21 cellular contexts compared by ENCODE assay signal in genomic region chr3:18418173-18418572, GRCh38. TPM values are rescaled to one million over a fixed set of nuclear protein-coding genes. Genes with fewer than 3 reads are reported as not detected.
DNase-seq lines count a peak whose midpoint lies in the region; ATAC-seq lines count a peak whose summit lies in the region.
"Had no signal": no experiment of that assay in that cellular context is flagged by ENCODE, and none has a peak within 500 bp of the region (broad histone marks: within the 10 kb centered on the region; RNA-seq: fewer than 3 reads in every experiment).

No MANE protein-coding gene starts in this region.

- H3K4me3 ChIP-seq in skeletal muscle tissue (ENCODE audit: low read length in 3 of 3): no peak overlapping the region
- H3K4me3 ChIP-seq: esophagus squamous epithelium, MG63 had no signal

- no peak for DNase-seq in activated T-cell treated with anti-CD3 and anti-CD28 coated beads, Interleukin-2, amount 50 U/mL, for 4 hours
- DNase-seq in activated T-cell treated with anti-CD3 and anti-CD28 coated beads, Interleukin-2, amount 50 U/mL, for 48 hours: no peak
- no peak for DNase-seq in T-cell
- DNase-seq in cerebellar cortex (ENCODE audit: low spot score): peak; percentile 16
- no peak for DNase-seq in AG20443 (ENCODE audit: low spot score)
- DNase-seq: activated gamma-delta T cell treated with Interleukin-2 at 50 U/mL for 16 hours, DMS79, esophagus squamous epithelium, left cardiac atrium, MG63, NCI-H1694, NCI-H345, nephron progenitor cell, PC-3, SHP77 treated with DMSO at 0.1 percent for 48 hours had no signal

- CTCF ChIA-PET in T-cell (lab: Charles Lee): interaction anchor here in 1 of 2 donors (0.8 to 1.0 kb wide), 2 partner anchors 11 to 29 kb away, joined by 3 to 4 read pairs; no protein-coding TSS in a partner anchor

- peak overlapping the region; percentile 68 for H3K4me3 Mint-ChIP-seq in activated T-cell treated with anti-CD3 and anti-CD28 coated beads, Interleukin-2, amount 50 U/mL, for 4 hours
- peak overlapping the region; percentile 66 to 91 (median 69) for H3K4me3 Mint-ChIP-seq in T-cell
- H3K4me3 Mint-ChIP-seq: nephron progenitor cell; stimulated activated memory B cell treated with anti-CD40 and anti-IgM and Interleukin-4, amounts not matched to agents 10 μg/mL and 1 μg/mL and 100 μg/mL, for 72 hours had no signal

- peaks cover 5 to 30% (median 28%) of the 10 kb centered on the region in 3 donors for H3K36me3 ChIP-seq in skeletal muscle tissue (ENCODE audit: control insufficient read depth in 3 of 3, insufficient read depth in 3 of 3, low read length in 3 of 3)
- H3K36me3 ChIP-seq: MG63 had no signal

- no peaks in the 10 kb centered on the region for H3K27me3 ChIP-seq in skeletal muscle tissue (ENCODE audit: control insufficient read depth in 3 of 3, insufficient read depth in 3 of 3, low read length in 3 of 3)
- H3K27me3 ChIP-seq: esophagus squamous epithelium, tibial nerve had no signal

- peaks cover 82% of the 10 kb centered on the region for H3K4me1 Mint-ChIP-seq in activated T-cell treated with anti-CD3 and anti-CD28 coated beads, Interleukin-2, amount 50 U/mL, for 4 hours (ENCODE audit: low read depth)
- H3K4me1 Mint-ChIP-seq in T-cell: peaks cover 82 to 89% (median 88%) of the 10 kb centered on the region in 3 donors

- H3K9me3 ChIP-seq in skeletal muscle tissue (ENCODE audit: control insufficient read depth in 3 of 3, low read length in 3 of 3): no peaks in the 10 kb centered on the region
- H3K9me3 ChIP-seq: esophagus squamous epithelium, MG63, tibial nerve had no signal

- H3K9ac ChIP-seq in skeletal muscle tissue (ENCODE audit: low read depth in 1 of 3, low read length in 3 of 3): peak overlapping the region; percentile 0 to 54 (median 25)

- no peaks in the 10 kb centered on the region for H3K9me3 Mint-ChIP-seq in activated T-cell treated with anti-CD3 and anti-CD28 coated beads, Interleukin-2, amount 50 U/mL, for 4 hours
- H3K9me3 Mint-ChIP-seq in T-cell: no peaks in the 10 kb centered on the region
- H3K9me3 Mint-ChIP-seq: IgD-negative memory B cell; nephron progenitor cell; stimulated activated memory B cell treated with anti-CD40 and anti-IgM and Interleukin-4, amounts not matched to agents 10 μg/mL and 1 μg/mL and 100 μg/mL, for 72 hours had no signal

- peak overlapping the region; percentile 74 for H3K27ac ChIP-seq in skeletal muscle tissue (ENCODE audit: low read depth, low read length)
- H3K27ac ChIP-seq: esophagus squamous epithelium had no signal

- ATAC-seq in activated T-cell treated with anti-CD3 and anti-CD28 coated beads, Interleukin-2, amount 50 U/mL, for 4 hours: peak in 1 of 2 donors; percentile 15
- ATAC-seq in T-cell (replicated peaks in 1 of 4) (peak; percentile 17 to 40 (median 32)), GM18858 (IDR thresholded peaks at IDR 0.05; ENCODE audit: unreplicated experiment) (no peak), GM21786 (IDR thresholded peaks at IDR 0.05; ENCODE audit: unreplicated experiment) (no peak)
- ATAC-seq: left cardiac atrium; PC-3; stimulated activated memory B cell treated with anti-CD40 and anti-IgM and Interleukin-4, amounts not matched to agents 10 μg/mL and 1 μg/mL and 100 μg/mL, for 72 hours had no signal

- no peaks in the 10 kb centered on the region for H3K27me3 Mint-ChIP-seq in activated T-cell treated with anti-CD3 and anti-CD28 coated beads, Interleukin-2, amount 50 U/mL, for 4 hours (ENCODE audit: low read depth)
- no peaks in the 10 kb centered on the region for H3K27me3 Mint-ChIP-seq in T-cell
- H3K27me3 Mint-ChIP-seq: IgD-negative memory B cell had no signal

- POLR2A ChIA-PET in T-cell (lab: Charles Lee): interaction anchor here in 1 of 2 donors (0.6 to 0.7 kb wide), 3 partner anchors 13 to 609 kb away, joined by 3 read pairs; no protein-coding TSS in a partner anchor

- peak overlapping the region; percentile 86 to 91 for H3K27ac Mint-ChIP-seq in T-cell
- H3K27ac Mint-ChIP-seq: IgD-negative memory B cell; nephron progenitor cell; stimulated activated memory B cell treated with anti-CD40 and anti-IgM and Interleukin-4, amounts not matched to agents 10 μg/mL and 1 μg/mL and 100 μg/mL, for 72 hours had no signal

- H3K4me1 ChIP-seq in skeletal muscle tissue (ENCODE audit: control insufficient read depth in 3 of 3, insufficient read depth in 3 of 3, low read length in 3 of 3): peaks cover 2 to 26% (median 11%) of the 10 kb centered on the region in 3 donors

- peaks cover 56% of the 10 kb centered on the region for H3K36me3 Mint-ChIP-seq in activated T-cell treated with anti-CD3 and anti-CD28 coated beads, Interleukin-2, amount 50 U/mL, for 4 hours (ENCODE audit: insufficient read depth)
- peaks cover 58% of the 10 kb centered on the region for H3K36me3 Mint-ChIP-seq in T-cell

RNA-seq across cellular contexts. Expression of gene SATB1, which starts 7.0 kb away (rescaled TPM):
- total RNA-seq in activated T-cell treated with anti-CD3 and anti-CD28 coated beads, Interleukin-2, amount 50 U/mL, for 4 hours: 100 to 1,000 TPM; 209 to 239 (median 228) TPM
- total RNA-seq in T-cell (100 to 1,000 TPM; 204 to 417 (median 282) TPM), skeletal muscle tissue (21.4 TPM)

Comparison
In these comparisons a context has a peak if more than half of its experiments do, and no peak if none do; other contexts are left out.
1. ATAC-seq: peak in T-cell (4 of 4); none in GM18858 (single experiment) and GM21786 (single experiment).